In genomic region chr7:23357190-23358093, GRCh38 we compare ENCODE assay signal across 9 cellular contexts. TPM values are rescaled to one million over a fixed set of nuclear protein-coding genes. Genes with fewer than 3 reads are reported as not detected.
DNase-seq lines count a peak whose midpoint lies in the region; ATAC-seq, FAIRE-seq and TF ChIP-seq lines count a peak whose summit lies in the region.
"Had no signal": no experiment of that assay in that cellular context is flagged by ENCODE, and none has a peak within 500 bp of the region (broad histone marks: within the 10 kb centered on the region; RNA-seq: fewer than 3 reads in every experiment).

No MANE protein-coding gene starts in this region.

- no peaks in the 10 kb centered on the region for H3K9me3 Mint-ChIP-seq in CD4-positive, CD25-positive, alpha-beta regulatory T cell
- no peaks in the 10 kb centered on the region for H3K9me3 Mint-ChIP-seq in naive thymus-derived CD8-positive, alpha-beta T cell

- TF ChIP-seq CTCF in MM.1S (IDR thresholded peaks at IDR 0.05; ENCODE audit: low read length) (peak; percentile 51), GM12878 (IDR thresholded peaks at IDR 0.05 in 2 of 3, conservative IDR thresholded peaks at IDR 0.05 in 1 of 3; ENCODE audit: control insufficient read depth in 2 of 3, extremely low read depth in 1 of 3, insufficient read depth in 1 of 3, low read depth in 3 of 3, low read length in 3 of 3) (peak; percentile 23 to 62 (median 36); a peak in 2 of 6 replicates)

- BruUV-seq in GM12878 (replicated peaks; lab: Mats Ljungman, UMichigan) = no TSS peak

- 18% methylated on average over 6 of the region's 6 CpGs for WGBS in GM12878 (ENCODE audit: insufficient coverage, insufficient replicate concordance, low lambda C conversion rate, missing lambda C conversion rate)

- TF ChIP-seq POLR2A in GM12892 (IDR thresholded peaks at IDR 0.05; ENCODE audit: low read depth, low read length) (no peak), GM12878 (IDR thresholded peaks at IDR 0.05; ENCODE audit: low read depth, low read length) (no peak)

- H3K4me3 Mint-ChIP-seq in CD4-positive, CD25-positive, alpha-beta regulatory T cell = no peak overlapping the region
- H3K4me3 Mint-ChIP-seq in naive thymus-derived CD8-positive, alpha-beta T cell = peak overlapping the region in 1 of 10 donors; percentile 4

- RAD21 ChIA-PET in GM12878 (lab: Charles Lee; ENCODE audit: unreplicated experiment) = interaction anchor here (0.5 to 2.5 kb wide), 56 partner anchors 8 to 354 kb away, joined by 3 to 46 read pairs (median 6); partner anchors contain the start of genes CCDC126, IGF2BP3 and STK31

- H3K27me3 ChIP-seq in CD4-positive, CD25-positive, alpha-beta regulatory T cell (ENCODE audit: control insufficient read depth, insufficient read depth, low read length) = peaks cover 22% of the 10 kb centered on the region
- no peaks in the 10 kb centered on the region for H3K27me3 ChIP-seq in MM.1S (replicated peaks; ENCODE audit: insufficient read depth, low read length)
- no peaks in the 10 kb centered on the region for H3K27me3 ChIP-seq in GM12878 (replicated peaks in 1 of 2; ENCODE audit: control insufficient read depth in 2 of 2, insufficient read depth in 2 of 2, low read length in 1 of 2)
- H3K27me3 ChIP-seq: neutrophil had no signal

- H3F3A ChIP-seq in MM.1S (ENCODE audit: insufficient read depth, low read length) = no peaks in the 10 kb centered on the region

- FAIRE-seq in GM12892 (lab: Jason Lieb, UNC) (peak; percentile 58), GM12878 (lab: Jason Lieb, UNC) (peak; percentile 35)

- H3K4me1 Mint-ChIP-seq in CD4-positive, CD25-positive, alpha-beta regulatory T cell = peaks cover 0 to 6% (median 3%) of the 10 kb centered on the region in 4 donors
- H3K4me1 Mint-ChIP-seq in naive thymus-derived CD8-positive, alpha-beta T cell = peaks cover 0 to 15% (median 5%) of the 10 kb centered on the region in 4 donors

- peak in 2 of 3 donors; percentile 23 to 56 for DNase-seq in CD4-positive, CD25-positive, alpha-beta regulatory T cell
- no peak for DNase-seq in GM12892 (ENCODE audit: insufficient read length)
- DNase-seq in MM.1S = peak; percentile 58
- no peak for DNase-seq in GM12878 (ENCODE audit: low read depth, low spot score)
- DNase-seq in naive thymus-derived CD8-positive, alpha-beta T cell = peak in 2 of 10 donors; percentile 34 to 35
- no peak for DNase-seq in activated effector memory CD4-positive, alpha-beta T cell treated with anti-CD3 and anti-CD28 coated beads, Interleukin-2, amount 50 U/mL, for 16 hours
- DNase-seq in substantia nigra (lab: John Stamatoyannopoulos, UW) = no peak
- no peak for DNase-seq in AG08395 (ENCODE audit: low spot score)

- H3K4me1 ChIP-seq in CD4-positive, CD25-positive, alpha-beta regulatory T cell (ENCODE audit: control insufficient read depth, insufficient read depth, low read length, poor library complexity, severe bottlenecking) = no peaks in the 10 kb centered on the region
- peaks cover 11% of the 10 kb centered on the region for H3K4me1 ChIP-seq in MM.1S (ENCODE audit: low read length)
- H3K4me1 ChIP-seq in GM12878 (ENCODE audit: control insufficient read depth, insufficient read depth, low read length) = peaks cover 30% of the 10 kb centered on the region

- no peaks in the 10 kb centered on the region for H3K9me3 ChIP-seq in CD4-positive, CD25-positive, alpha-beta regulatory T cell (ENCODE audit: control insufficient read depth in 2 of 2, low read length in 2 of 2)
- H3K9me3 ChIP-seq in MM.1S (replicated peaks; ENCODE audit: insufficient read depth, low read length) (no peaks in the 10 kb centered on the region), GM12878 (replicated peaks; ENCODE audit: control insufficient read depth, insufficient read depth, low read length) (peaks cover 3% of the 10 kb centered on the region; the same call in 2 of the 3 replicates)
- H3K9me3 ChIP-seq: neutrophil had no signal

- H2AFZ ChIP-seq in MM.1S (ENCODE audit: low read length) (no peak overlapping the region), GM12878 (ENCODE audit: control insufficient read depth, low read depth, low read length) (no peak overlapping the region)

- H3K27me3 Mint-ChIP-seq in CD4-positive, CD25-positive, alpha-beta regulatory T cell = peaks cover 37% of the 10 kb centered on the region
- peaks cover 2 to 16% (median 14%) of the 10 kb centered on the region in 5 donors for H3K27me3 Mint-ChIP-seq in naive thymus-derived CD8-positive, alpha-beta T cell

- no peaks in the 10 kb centered on the region for H3K36me3 ChIP-seq in CD4-positive, CD25-positive, alpha-beta regulatory T cell (ENCODE audit: control insufficient read depth, insufficient read depth, low read length)
- H3K36me3 ChIP-seq in MM.1S (replicated peaks; ENCODE audit: insufficient read depth, low read length) (no peaks in the 10 kb centered on the region), GM12878 (ENCODE audit: control insufficient read depth in 2 of 2, insufficient read depth in 2 of 2, low read length in 1 of 2) (peaks cover 0 to 13% of the 10 kb centered on the region in 2 experiments; a peak in 3 of 4 replicates)
- H3K36me3 ChIP-seq: neutrophil had no signal

- H3K27ac ChIP-seq in CD4-positive, CD25-positive, alpha-beta regulatory T cell (ENCODE audit: insufficient read depth, low read length, poor library complexity, severe bottlenecking) = no peak overlapping the region
- H3K27ac ChIP-seq in MM.1S (ENCODE audit: low read length) = no peak overlapping the region
- no peak overlapping the region; the same call in 1 of the 2 replicates for H3K27ac ChIP-seq in GM12878 (ENCODE audit: control insufficient read depth, insufficient read depth)
- no peak overlapping the region for H3K27ac ChIP-seq in substantia nigra (ENCODE audit: low read depth, low read length, poor library complexity, severe bottlenecking)
- H3K27ac ChIP-seq: neutrophil had no signal

- H4K20me1 ChIP-seq in MM.1S (ENCODE audit: insufficient read depth, low read length) (no peaks in the 10 kb centered on the region), GM12878 (ENCODE audit: control insufficient read depth, insufficient read depth) (no peaks in the 10 kb centered on the region)

- in situ Hi-C loops in GM12878 (cut with MboI) = no loop called here

- intact Hi-C loops in GM12878 (cut with micrococcal nuclease; ENCODE audit: unreplicated experiment) = loop anchor here (2.0 to 5.0 kb wide), 2 partner anchors 115 to 187 kb away; partner anchors contain the start of gene IGF2BP3

- H3K9ac ChIP-seq in MM.1S (ENCODE audit: low read length) (no peak overlapping the region), GM12878 (ENCODE audit: control insufficient read depth, insufficient read depth, low read length) (no peak overlapping the region)

- H3K27ac Mint-ChIP-seq in CD4-positive, CD25-positive, alpha-beta regulatory T cell = no peak overlapping the region
- no peak overlapping the region for H3K27ac Mint-ChIP-seq in naive thymus-derived CD8-positive, alpha-beta T cell

- no peak overlapping the region for H3K4me3 ChIP-seq in CD4-positive, CD25-positive, alpha-beta regulatory T cell (ENCODE audit: low read depth, low read length)
- H3K4me3 ChIP-seq in MM.1S (ENCODE audit: low read length) (no peak overlapping the region), GM12878 (no peak overlapping the region)

- ATAC-seq in CD4-positive, CD25-positive, alpha-beta regulatory T cell (ENCODE audit: low read depth in 2 of 2) = peak in 1 of 2 donors; percentile 31
- peak; percentile 68 for ATAC-seq in GM12878
- ATAC-seq in naive thymus-derived CD8-positive, alpha-beta T cell = peak; percentile 52 to 67

- no peak for TF ChIP-seq EP300 in GM12878 (IDR thresholded peaks at IDR 0.05; ENCODE audit: borderline replicate concordance in 1 of 2, control insufficient read depth in 1 of 2, low read depth in 2 of 2, low read length in 2 of 2)

- POLR2A ChIA-PET in GM12878 (lab: Charles Lee) = interaction anchor here (0.8 to 1.9 kb wide), 10 partner anchors 10 to 183 kb away, joined by 3 to 13 read pairs (median 4); partner anchors contain the start of genes IGF2BP3 and TRA2A
- POLR2A ChIA-PET in naive thymus-derived CD8-positive, alpha-beta T cell (lab: Charles Lee) = interaction anchor here (0.8 to 0.9 kb wide), 2 partner anchors 11 to 58 kb away, joined by 3 read pairs; partner anchors contain the start of gene MALSU1

- CTCF ChIA-PET in GM12878 (lab: Yijun Ruan, JAX) = interaction anchor here (0.6 to 2.4 kb wide), 67 partner anchors 10 to 1143 kb away, joined by 3 to 71 read pairs (median 5); partner anchors contain the start of genes IGF2BP3, MALSU1 and STK31

- SMC1A ChIA-PET in GM12878 (lab: Charles Lee; ENCODE audit: uncharacterized antibody, unreplicated experiment) = interaction anchor here (0.7 to 2.3 kb wide), 60 partner anchors 8 to 352 kb away, joined by 3 to 50 read pairs (median 6); partner anchors contain the start of genes CCDC126 and MALSU1

- H3K79me2 ChIP-seq in MM.1S (ENCODE audit: low read length) (no peaks in the 10 kb centered on the region), GM12878 (ENCODE audit: control insufficient read depth, insufficient read depth, low read length) (peaks cover 9% of the 10 kb centered on the region)

- TF ChIP-seq RAD21 in GM12878 (IDR thresholded peaks at IDR 0.05; ENCODE audit: insufficient read depth, low read depth, low read length) = peak; percentile 72

- H3K4me2 ChIP-seq in MM.1S (ENCODE audit: low read depth, low read length) = no peak overlapping the region
- no peak overlapping the region; the same call in 1 of the 2 replicates for H3K4me2 ChIP-seq in GM12878 (ENCODE audit: control insufficient read depth, insufficient read depth)

- no peaks in the 10 kb centered on the region for H3K9me2 ChIP-seq in MM.1S (replicated peaks; ENCODE audit: insufficient read depth, low read length)

- no peaks in the 10 kb centered on the region for H3K36me3 Mint-ChIP-seq in CD4-positive, CD25-positive, alpha-beta regulatory T cell
- H3K36me3 Mint-ChIP-seq in naive thymus-derived CD8-positive, alpha-beta T cell = no peaks in the 10 kb centered on the region

RNA-seq across cellular contexts. Expression of gene MALSU1, which starts 58.3 kb away (rescaled TPM):
- total RNA-seq in CD4-positive, CD25-positive, alpha-beta regulatory T cell = 34.3 TPM
- polyA plus RNA-seq in CD4-positive, CD25-positive, alpha-beta regulatory T cell = 10 to 100 TPM; 72.6 to 86.2 (median 80.6) TPM
- 42.0 TPM for polyA plus RNA-seq in GM12892 (2012; ENCODE audit: missing spikeins)
- 46.6 and 48.7 TPM in 2 replicates for total RNA-seq in GM12878 (2013; cell fraction: nucleolus; rRNA removed)
- total RNA-seq in GM12878 (2014; rRNA removed) = 115 and 135 TPM in 2 replicates
- 34.5 and 37.5 TPM in 2 replicates for total RNA-seq in GM12878 (2014; rRNA removed; fragmentation: Illumina TruSeq; extraction: Trizol)
- 65.5 and 67.5 TPM in 2 replicates for total RNA-seq in GM12878 (2021)
- polyA plus RNA-seq in GM12878 (2011; ENCODE audit: low read depth) = 11.1 TPM
- polyA plus RNA-seq in GM12878 (2011; rRNA removed) = 82.0 and 97.8 TPM in 2 replicates
- 45.1 and 51.4 TPM in 2 replicates for polyA plus RNA-seq in GM12878 (2011; cell fraction: cytosol; rRNA removed)
- 36.6 and 42.5 TPM in 2 replicates for polyA plus RNA-seq in GM12878 (2011; cell fraction: nucleus; rRNA removed)
- 40.6 and 49.4 TPM in 2 replicates for polyA plus RNA-seq in GM12878 (2012)
- 24.7 and 31.6 TPM in 2 replicates for polyA plus RNA-seq in GM12878 (2014; fragmentation: Illumina TruSeq; extraction: Trizol)
- polyA plus RNA-seq in GM12878 (2014; fragmentation: Nextera tagmentation; extraction: Ambion mirVana) = 10 to 100 TPM in 1 of 2 experiments, 1 to 10 TPM in 1; 8.5 to 35.0 TPM
- 121 and 126 TPM in 2 replicates for polyA plus RNA-seq in GM12878 (2014; rRNA removed)
- polyA plus RNA-seq in GM12878 (2016; fragmentation: Nextera tagmentation; extraction: Ambion mirVana) = 100 to 1,000 TPM; 155 to 159 TPM
- polyA minus RNA-seq in GM12878 (2011; rRNA and poly(A)+ RNA removed) = 21.1 and 36.6 TPM in 2 replicates
- 11.4 and 13.1 TPM in 2 replicates for polyA minus RNA-seq in GM12878 (2011; cell fraction: cytosol; rRNA and poly(A)+ RNA removed)
- polyA minus RNA-seq in GM12878 (2011; cell fraction: nucleus; rRNA and poly(A)+ RNA removed) = 13.2 and 20.2 TPM in 2 replicates
- total RNA-seq in naive thymus-derived CD8-positive, alpha-beta T cell = 10 to 100 TPM; 46.5 to 52.5 TPM
- 10 to 100 TPM; 47.6 to 71.6 (median 69.9) TPM for polyA plus RNA-seq in naive thymus-derived CD8-positive, alpha-beta T cell

Comparison
In these comparisons a context has a peak if more than half of its experiments do, and no peak if none do; other contexts are left out.
1. DNase-seq: peak in CD4-positive, CD25-positive, alpha-beta regulatory T cell (2 of 3) and MM.1S (single experiment); none in GM12892 (single experiment), GM12878 (single experiment), activated effector memory CD4-positive, alpha-beta T cell treated with anti-CD3 and anti-CD28 coated beads, Interleukin-2, amount 50 U/mL, for 16 hours (single experiment), substantia nigra (0 of 49) and AG08395 (single experiment).